In the genomic region with DNA sequence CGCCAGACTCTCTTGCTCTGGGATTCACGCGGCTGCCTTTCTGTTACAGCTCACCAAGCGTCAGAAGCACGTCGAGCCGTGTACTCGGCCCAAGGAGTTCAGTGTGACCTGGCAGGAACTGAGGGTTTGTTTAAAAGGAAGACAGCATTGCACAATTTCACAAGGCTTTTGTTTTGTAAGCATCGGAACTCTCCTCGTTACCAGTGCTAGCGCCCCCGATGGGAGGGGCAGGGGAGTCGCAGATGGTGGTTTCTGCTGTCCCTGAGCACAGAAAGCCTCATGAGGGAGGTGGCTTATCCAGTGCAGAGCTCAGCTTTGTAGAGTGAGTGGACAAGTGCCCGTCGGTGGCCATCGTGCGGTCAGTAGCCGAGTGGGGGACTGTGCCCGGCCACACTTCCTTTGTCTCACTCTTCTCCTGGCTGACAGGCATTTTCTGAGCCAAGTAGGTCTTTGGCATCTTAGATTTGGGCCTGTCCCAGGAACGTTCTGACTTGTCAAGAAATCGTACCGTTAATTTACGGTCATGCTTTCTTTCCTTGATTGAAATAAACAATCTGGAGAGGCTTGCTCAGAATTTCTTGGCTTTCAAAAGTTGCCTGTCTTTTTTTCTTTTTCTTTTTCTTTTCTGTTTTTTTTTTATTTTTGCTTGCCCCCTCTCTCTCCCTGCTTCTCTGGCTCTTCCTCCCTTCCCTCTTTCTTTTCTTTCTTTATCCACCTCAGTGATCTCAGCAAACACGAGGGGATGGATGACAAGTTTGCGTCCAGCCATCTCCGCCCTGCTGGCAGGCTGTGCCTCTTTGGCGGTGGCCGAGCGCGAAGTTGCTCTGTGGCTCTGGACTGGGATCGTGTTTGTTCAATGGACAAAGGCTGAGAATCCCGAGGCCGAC, we compare ENCODE assay signal across 8 cellular contexts. TPM values are rescaled to one million over a fixed set of nuclear protein-coding genes. Genes with fewer than 3 reads are reported as not detected.
DNase-seq lines count a peak whose midpoint lies in the region; ATAC-seq, FAIRE-seq and TF ChIP-seq lines count a peak whose summit lies in the region.

No MANE protein-coding gene starts in this region.

- H3K9me3 ChIP-seq in Loucy (ENCODE audit: insufficient read depth, low read depth, low read length) (no peaks in the 10 kb centered on the region), small intestine (ENCODE audit: control insufficient read depth, low read depth) (no peaks in the 10 kb centered on the region)

- peak overlapping the region in 1 of 2 donors; percentile 87 for H3K27ac ChIP-seq in small intestine (ENCODE audit: low read depth in 1 of 2, low read length in 1 of 2)

- no peaks in the 10 kb centered on the region for H3K9me3 Mint-ChIP-seq in brain

- no peak overlapping the region for H3K4me3 ChIP-seq in Loucy (ENCODE audit: low read length, poor library complexity, severe bottlenecking)
- no peak overlapping the region for H3K4me3 ChIP-seq in small intestine (ENCODE audit: low read depth in 1 of 2, low read length in 2 of 2)

- no peak for ATAC-seq in HG03354 (IDR thresholded peaks at IDR 0.05; ENCODE audit: poor library complexity, severe bottlenecking, unreplicated experiment)

- peaks cover 84% of the 10 kb centered on the region for H3K4me1 Mint-ChIP-seq in brain

- no peaks in the 10 kb centered on the region for H3K9me2 ChIP-seq in Loucy (replicated peaks; ENCODE audit: low read depth, low read length)

- H3K4me1 ChIP-seq in Loucy (ENCODE audit: insufficient read depth, low read length, poor library complexity, severe bottlenecking) = peaks cover 16% of the 10 kb centered on the region
- H3K4me1 ChIP-seq in small intestine (ENCODE audit: control insufficient read depth in 2 of 2, insufficient read depth in 1 of 2, low read depth in 1 of 2, low read length in 1 of 2) = peaks cover 0 to 3% of the 10 kb centered on the region in 2 donors

- peaks cover 18% of the 10 kb centered on the region; the same call in 1 of the 2 replicates for H3K36me3 ChIP-seq in Loucy (ENCODE audit: insufficient read depth, low read length)
- peaks cover 0 to 3% of the 10 kb centered on the region in 2 donors for H3K36me3 ChIP-seq in small intestine (ENCODE audit: control insufficient read depth in 2 of 2, insufficient read depth in 2 of 2, low read length in 2 of 2)

- H3K4me2 ChIP-seq in Loucy (ENCODE audit: low read depth, low read length, poor library complexity, severe bottlenecking) = no peak overlapping the region

- peaks cover 98% of the 10 kb centered on the region for H3K79me2 ChIP-seq in Loucy (ENCODE audit: insufficient read depth, low read length)

- H3K36me3 Mint-ChIP-seq in brain = peaks cover 25% of the 10 kb centered on the region

- TF ChIP-seq CTCF in Loucy (conservative IDR thresholded peaks at IDR 0.05; ENCODE audit: low read length) (peak; percentile 48), brain (conservative IDR thresholded peaks at IDR 0.05) (no peak)

- H3K27me3 Mint-ChIP-seq in brain = no peaks in the 10 kb centered on the region

- peaks cover 75% of the 10 kb centered on the region for H4K20me1 ChIP-seq in Loucy (ENCODE audit: insufficient read depth, low read length, poor library complexity, severe bottlenecking)

- H2AFZ ChIP-seq in Loucy (ENCODE audit: low read length) = no peak overlapping the region

- H3K4me3 Mint-ChIP-seq in brain = peak overlapping the region; percentile 37 to 85 (median 71)

- no peaks in the 10 kb centered on the region for H3K27me3 ChIP-seq in Loucy (ENCODE audit: insufficient read depth, low read length, poor library complexity, severe bottlenecking)
- no peaks in the 10 kb centered on the region for H3K27me3 ChIP-seq in small intestine (ENCODE audit: control insufficient read depth in 2 of 2, insufficient read depth in 2 of 2, low read length in 2 of 2)

- H3K27ac Mint-ChIP-seq in brain = peak overlapping the region; percentile 86 to 97 (median 91)

- no peaks in the 10 kb centered on the region for H3F3A ChIP-seq in Loucy (ENCODE audit: low read depth)

- DNase-seq in C1 segment of cervical spinal cord (lab: John Stamatoyannopoulos, UW) = peak in 11 of 14 donors; percentile 23 to 87 (median 47)
- DNase-seq in iris pigment epithelial cell (ENCODE audit: low read depth) = peak; percentile 99
- DNase-seq in small intestine = peak; percentile 8
- DNase-seq in NCI-H1105 (lab: John Stamatoyannopoulos, UW) = no peak
- no peak for DNase-seq in COLO668 (lab: John Stamatoyannopoulos, UW; ENCODE audit: unreplicated experiment)

- FAIRE-seq in small intestine (lab: Jason Lieb, UNC) = no peak

- 56 to 83% (median 79%) methylated on average over 33 of the region's 33 CpGs for WGBS in small intestine, 3 donors

- no peak overlapping the region for H3K9ac ChIP-seq in Loucy (ENCODE audit: low read depth, low read length, poor library complexity, severe bottlenecking)

RNA-seq across cellular contexts. Expression of gene KDM4B, which starts 7.7 kb away (rescaled TPM):
- polyA plus RNA-seq in brain (ENCODE audit: insufficient read depth, low read depth, low replicate concordance) (41.0 TPM), small intestine (10 to 100 TPM in 1 of 3 donors, 1 to 10 TPM in 2; 8.1 to 11.4 (median 9.8) TPM)

Comparison
In these comparisons a context has a peak if more than half of its experiments do, and no peak if none do; other contexts are left out.
1. DNase-seq: peak in C1 segment of cervical spinal cord (11 of 14), iris pigment epithelial cell (single experiment) and small intestine (single experiment); none in NCI-H1105 (single experiment) and COLO668 (single experiment).